ENCODE assay signal across 19 cellular contexts in the genomic region with DNA sequence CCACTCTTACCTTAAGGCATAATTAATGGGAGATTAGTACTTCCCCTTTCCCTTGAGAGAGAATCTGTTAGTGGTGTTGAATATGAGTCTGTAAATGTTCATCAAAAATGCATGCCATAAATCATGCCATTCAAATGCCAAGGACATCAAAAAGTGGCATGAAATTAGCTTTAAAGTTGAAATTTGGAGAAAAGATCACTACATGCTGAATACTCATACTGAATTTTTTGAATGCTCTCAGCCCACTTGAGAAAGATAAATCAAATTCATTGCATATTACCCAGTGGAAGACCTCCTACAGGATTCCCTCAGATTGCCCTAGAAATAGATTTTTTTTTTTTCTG. TPM values are rescaled to one million over a fixed set of nuclear protein-coding genes. Genes with fewer than 3 reads are reported as not detected.
"Had no signal": no experiment of that assay in that cellular context is flagged by ENCODE, and none has a peak within 500 bp of the region (broad histone marks: within the 10 kb centered on the region; RNA-seq: fewer than 3 reads in every experiment).

No MANE protein-coding gene starts in this region.

- H3K4me3 Mint-ChIP-seq: activated CD4-positive, alpha-beta T cell treated with anti-CD3 and anti-CD28 coated beads, Interleukin-2, amount 10 ng/mL, durations not matched to agents 7 days and 5 days; activated naive CD8-positive, alpha-beta T cell treated with anti-CD3 and anti-CD28 coated beads, Interleukin-2, amount 10 ng/mL, durations not matched to agents 7 days and 5 days; naive thymus-derived CD4-positive, alpha-beta T cell had no signal

- H3K9me3 ChIP-seq: breast epithelium, gastrocnemius medialis, left ventricle myocardium inferior, mucosa of descending colon, upper lobe of left lung had no signal

- H3K4me1 ChIP-seq: breast epithelium, gastrocnemius medialis had no signal

- ATAC-seq: gastrocnemius medialis; mucosa of descending colon; naive thymus-derived CD4-positive, alpha-beta T cell; right cardiac atrium; stimulated activated naive CD8-positive, alpha-beta T cell treated with anti-CD3 and anti-CD28 coated beads, Interleukin-15, Interleukin-2, amounts not matched to agents 100 U/mL and 50 U/mL, for 24 hours had no signal

- H3K27me3 ChIP-seq: upper lobe of left lung had no signal

- H3K27ac ChIP-seq: breast epithelium, gastrocnemius medialis, left ventricle myocardium inferior, upper lobe of left lung had no signal

- H3K36me3 ChIP-seq: breast epithelium, gastrocnemius medialis, left ventricle myocardium inferior, upper lobe of left lung had no signal

- FAIRE-seq: TTC549 had no signal

- H3K4me2 ChIP-seq: smooth muscle cell had no signal

- H3K36me3 Mint-ChIP-seq: activated naive CD8-positive, alpha-beta T cell treated with anti-CD3 and anti-CD28 coated beads, Interleukin-2, amount 10 ng/mL, durations not matched to agents 7 days and 5 days had no signal

- H3K4me3 ChIP-seq: breast epithelium, gastrocnemius medialis, left ventricle myocardium inferior, mucosa of descending colon, smooth muscle cell, upper lobe of left lung had no signal

- DNase-seq: activated CD4-positive, alpha-beta T cell treated with anti-CD3 and anti-CD28 coated beads, Interleukin-2, amount 10 ng/mL, durations not matched to agents 7 days and 5 days; activated CD4-positive, CD25-positive, alpha-beta regulatory T cell; activated naive CD4-positive, alpha-beta T cell; activated naive CD8-positive, alpha-beta T cell treated with anti-CD3 and anti-CD28 coated beads, Interleukin-2, amount 10 ng/mL, durations not matched to agents 7 days and 5 days; activated T-cell treated with anti-CD3 and anti-CD28 coated beads for 4 hours; erythroblast; gastrocnemius medialis; kidney; left ventricle myocardium inferior; mucosa of descending colon; naive thymus-derived CD4-positive, alpha-beta T cell; occipital lobe; right cardiac atrium; stimulated activated naive CD8-positive, alpha-beta T cell treated with anti-CD3 and anti-CD28 coated beads, Interleukin-15, Interleukin-2, amounts not matched to agents 100 U/mL and 50 U/mL, for 24 hours; T-helper 2 cell; upper lobe of left lung had no signal

- H3K27ac Mint-ChIP-seq: activated CD4-positive, alpha-beta T cell treated with anti-CD3 and anti-CD28 coated beads, Interleukin-2, amount 10 ng/mL, durations not matched to agents 7 days and 5 days; activated naive CD8-positive, alpha-beta T cell treated with anti-CD3 and anti-CD28 coated beads, Interleukin-2, amount 10 ng/mL, durations not matched to agents 7 days and 5 days; naive thymus-derived CD4-positive, alpha-beta T cell had no signal

- H3K9me3 Mint-ChIP-seq: activated CD4-positive, alpha-beta T cell treated with anti-CD3 and anti-CD28 coated beads, Interleukin-2, amount 10 ng/mL, durations not matched to agents 7 days and 5 days; activated naive CD8-positive, alpha-beta T cell treated with anti-CD3 and anti-CD28 coated beads, Interleukin-2, amount 10 ng/mL, durations not matched to agents 7 days and 5 days; naive thymus-derived CD4-positive, alpha-beta T cell had no signal

RNA-seq across cellular contexts. Expression of gene NRCAM, which starts 6.7 kb away (rescaled TPM):
- polyA plus RNA-seq: smooth muscle cell had no signal
